ENCODE assay signal across 1 cellular context in genomic region chrX:131394384-131394783, GRCh38.
TF ChIP-seq lines count a peak whose summit lies in the region.

No MANE protein-coding gene starts in this region.

TF ChIP-seq in HCT116, 20 proteins besides CTCF, POLR2A, EP300 and RAD21 (continued from another document):
- TF ChIP-seq POLR2AphosphoS5 (IDR thresholded peaks at IDR 0.05; ENCODE audit: low read depth, low read length): no peak
- TF ChIP-seq EZH2phosphoT487 (IDR thresholded peaks at IDR 0.05; ENCODE audit: borderline replicate concordance): no peak
- TF ChIP-seq ELF1 (IDR thresholded peaks at IDR 0.05; ENCODE audit: borderline replicate concordance, low read depth): no peak
- no peak for TF ChIP-seq EZH2 (IDR thresholded peaks at IDR 0.05)
- no peak for TF ChIP-seq YY1 (IDR thresholded peaks at IDR 0.05; ENCODE audit: extremely low read depth, insufficient replicate concordance, low read depth, low read length)
- no peak for TF ChIP-seq SIN3A (IDR thresholded peaks at IDR 0.05; ENCODE audit: low read depth)
- peak; percentile 38; the same call in 1 of the 2 replicates for TF ChIP-seq SP1 (IDR thresholded peaks at IDR 0.05; ENCODE audit: low read depth)
- TF ChIP-seq CBX3 (IDR thresholded peaks at IDR 0.05; ENCODE audit: low read depth): peak; percentile 71; the same call in 1 of the 2 replicates
- TF ChIP-seq EGR1 (IDR thresholded peaks at IDR 0.05; ENCODE audit: low read depth): no peak
- no peak for TF ChIP-seq TCF7L2 (IDR thresholded peaks at IDR 0.05; ENCODE audit: borderline replicate concordance, extremely low read depth, insufficient read depth, insufficient read length)
- TF ChIP-seq FOSL1 (IDR thresholded peaks at IDR 0.05; ENCODE audit: low read depth): peak; percentile 65
